In the genomic region with DNA sequence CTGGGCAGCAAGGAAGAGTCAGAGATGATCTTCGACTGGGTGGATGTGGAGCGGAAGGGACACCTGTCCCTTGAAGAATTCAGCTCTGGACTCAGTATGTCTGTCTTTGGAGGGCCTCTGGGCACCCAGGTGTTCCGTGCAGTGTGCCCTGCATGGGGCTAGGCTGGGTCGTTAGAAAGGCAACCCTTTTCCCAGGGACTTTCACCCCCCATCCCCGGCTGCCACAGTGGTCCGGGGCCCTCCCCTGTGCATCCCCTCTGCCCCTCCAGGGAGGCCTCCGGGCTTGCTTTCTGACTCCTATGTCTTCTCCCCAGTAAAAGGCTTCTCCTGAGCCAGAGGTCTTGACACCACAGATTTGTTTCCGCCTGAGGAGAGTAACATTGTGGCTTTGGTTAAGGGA, we compare ENCODE assay signal across 27 cellular contexts. TPM values are rescaled to one million over a fixed set of nuclear protein-coding genes. Genes with fewer than 3 reads are reported as not detected.
"Had no signal": no experiment of that assay in that cellular context is flagged by ENCODE, and none has a peak within 500 bp of the region (broad histone marks: within the 10 kb centered on the region; RNA-seq: fewer than 3 reads in every experiment).

No MANE protein-coding gene starts in this region.

- H3K36me3 ChIP-seq: neural progenitor cell, sigmoid colon, suprapubic skin, transverse colon, upper lobe of right lung, uterus had no signal

- H3K27ac Mint-ChIP-seq: effector memory CD8-positive, alpha-beta T cell; memory B cell; mesothelial cell of epicardium; neural progenitor cell; stimulated activated naive CD8-positive, alpha-beta T cell treated with anti-CD3 and anti-CD28 coated beads, Interleukin-15, amount 100 ng/mL, for 72 hours had no signal

- H3K4me1 ChIP-seq: neural progenitor cell, psoas muscle, sigmoid colon, upper lobe of right lung, uterus had no signal

- H3K27me3 ChIP-seq: neural progenitor cell, sigmoid colon, suprapubic skin, transverse colon, upper lobe of right lung, uterus had no signal

- H3K4me3 Mint-ChIP-seq: effector memory CD8-positive, alpha-beta T cell; memory B cell; mesothelial cell of epicardium; naive B cell; natural killer cell treated with Interleukin-12 subunit alpha and Interleukin-12 subunit beta and Interleukin-15 and Interleukin-18, amount 100 ng/mL, for 72 hours; stimulated activated naive CD8-positive, alpha-beta T cell treated with anti-CD3 and anti-CD28 coated beads, Interleukin-15, amount 100 ng/mL, for 72 hours had no signal

- ATAC-seq: effector memory CD8-positive, alpha-beta T cell; left ventricle myocardium superior; mucosa of descending colon; natural killer cell treated with Interleukin-12 subunit alpha and Interleukin-12 subunit beta and Interleukin-15 and Interleukin-18, amount 100 ng/mL, for 72 hours; psoas muscle; right cardiac atrium; stimulated activated naive CD8-positive, alpha-beta T cell treated with anti-CD3 and anti-CD28 coated beads, Interleukin-15, amount 100 ng/mL, for 72 hours; upper lobe of right lung had no signal

- H3K36me3 Mint-ChIP-seq: memory B cell; mesothelial cell of epicardium; naive B cell; natural killer cell treated with Interleukin-12 subunit alpha and Interleukin-12 subunit beta and Interleukin-15 and Interleukin-18, amount 100 ng/mL, for 72 hours; neural progenitor cell had no signal

- DNase-seq: cortex of kidney; effector memory CD8-positive, alpha-beta T cell; head of caudate nucleus; left ventricle myocardium superior; mucosa of descending colon; naive B cell; right cardiac atrium; sigmoid colon; stimulated activated CD4-positive, alpha-beta T cell treated with anti-CD3 and anti-CD28 coated beads, Interleukin-4, amount 100 ng/mL, for 4 hours; stimulated activated naive CD4-positive, alpha-beta T cell; stimulated activated naive CD8-positive, alpha-beta T cell treated with anti-CD3 and anti-CD28 coated beads, Interleukin-15, amount 100 ng/mL, for 72 hours; transverse colon; upper lobe of right lung; uterus had no signal

- H3K4me1 Mint-ChIP-seq: mesothelial cell of epicardium; stimulated activated naive CD8-positive, alpha-beta T cell treated with anti-CD3 and anti-CD28 coated beads, Interleukin-15, amount 100 ng/mL, for 72 hours had no signal

- H3K4me2 ChIP-seq: neural progenitor cell had no signal

- H3K27me3 Mint-ChIP-seq: effector memory CD8-positive, alpha-beta T cell; memory B cell; natural killer cell treated with Interleukin-12 subunit alpha and Interleukin-12 subunit beta and Interleukin-15 and Interleukin-18, amount 100 ng/mL, for 72 hours; stimulated activated naive CD8-positive, alpha-beta T cell treated with anti-CD3 and anti-CD28 coated beads, Interleukin-15, amount 100 ng/mL, for 72 hours had no signal

- H3K4me3 ChIP-seq: lung, mucosa of descending colon, neural progenitor cell, psoas muscle, sigmoid colon, suprapubic skin, transverse colon, upper lobe of right lung, uterus had no signal

- H3K9me3 Mint-ChIP-seq: effector memory CD8-positive, alpha-beta T cell; memory B cell; mesothelial cell of epicardium; naive B cell; natural killer cell treated with Interleukin-12 subunit alpha and Interleukin-12 subunit beta and Interleukin-15 and Interleukin-18, amount 100 ng/mL, for 72 hours; neural progenitor cell; stimulated activated naive CD8-positive, alpha-beta T cell treated with anti-CD3 and anti-CD28 coated beads, Interleukin-15, amount 100 ng/mL, for 72 hours had no signal

- H3K27ac ChIP-seq: neural progenitor cell, psoas muscle, sigmoid colon, suprapubic skin, transverse colon, upper lobe of right lung, uterus had no signal

- H3K9me3 ChIP-seq: mucosa of descending colon, psoas muscle, sigmoid colon, suprapubic skin, transverse colon, upper lobe of right lung, uterus had no signal

- H3K9ac ChIP-seq: neural progenitor cell had no signal

- H2AFZ ChIP-seq: neural progenitor cell had no signal

- FAIRE-seq: frontal cortex, keratinocyte had no signal

RNA-seq across cellular contexts. Expression of gene RAB44, which starts 16.2 kb away (rescaled TPM):
- total RNA-seq: fibroblast of villous mesenchyme, frontal cortex, osteocyte, renal cortical epithelial cell, skeletal muscle tissue had no signal
- polyA plus RNA-seq: right cardiac atrium had no signal
